Comparison of ENCODE assay signal across 21 cellular contexts in the genomic region with DNA sequence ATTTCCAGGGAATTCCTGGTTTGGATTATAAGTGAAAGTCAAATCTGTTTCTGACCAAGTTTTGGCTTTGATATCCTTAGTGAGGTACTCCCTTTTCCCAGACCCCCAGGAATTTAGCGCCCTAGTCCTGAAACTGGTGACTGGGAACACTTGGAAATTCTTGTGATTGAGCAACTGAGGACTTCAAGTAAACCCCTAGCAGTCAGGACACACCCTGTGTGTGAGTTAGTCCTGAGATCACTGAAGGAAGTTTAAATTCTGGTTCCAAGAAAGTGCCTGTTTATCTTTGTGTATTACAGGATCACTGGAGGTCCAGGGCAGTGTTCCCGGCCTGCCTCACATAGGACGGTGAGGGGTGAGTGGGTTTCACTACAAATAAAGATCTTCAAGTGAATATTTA.
A peak's percentile ranks its signal among the peaks of the same experiment; 100 is the strongest.
DNase-seq lines count a peak whose midpoint lies in the region; ATAC-seq, FAIRE-seq and TF ChIP-seq lines count a peak whose summit lies in the region.
"Had no signal": no experiment of that assay in that cellular context is flagged by ENCODE, and none has a peak within 500 bp of the region (broad histone marks: within the 10 kb centered on the region; RNA-seq: fewer than 3 reads in every experiment).

No MANE protein-coding gene starts in this region.

- DNase-seq in AG04450 (ENCODE audit: low read depth, low spot score): no peak
- DNase-seq in NCI-H226: peak; percentile 56
- DNase-seq in fibroblast of mammary gland (ENCODE audit: low read depth): peak; percentile 76
- no peak for DNase-seq in mesothelial cell of epicardium (ENCODE audit: low spot score in 2 of 2, unreplicated experiment in 2 of 2)
- no peak for DNase-seq in kidney
- no peak for DNase-seq in activated naive CD8-positive, alpha-beta T cell treated with anti-CD3 and anti-CD28 coated beads for 36 hours
- DNase-seq in activated CD4-positive, alpha-beta T cell treated with anti-CD3 and anti-CD28 coated beads for 48 hours: no peak
- DNase-seq: activated CD8-positive, alpha-beta T cell treated with anti-CD3 and anti-CD28 coated beads for 36 hours; adrenal gland; DMS79 treated with DMSO at 0.1 percent for 48 hours; heart left ventricle; islet precursor cell; midbrain; retina; SHP77 had no signal

- CTCF ChIA-PET in AG04450 (lab: Charles Lee): interaction anchor here (1.3 to 2.1 kb wide), 2 partner anchors 12 to 24 kb away, joined by 4 to 6 read pairs; no protein-coding TSS in a partner anchor

- H3K36me3 ChIP-seq in kidney (ENCODE audit: control insufficient read depth in 1 of 2, insufficient read depth in 2 of 2, low read length in 2 of 2): no peaks in the 10 kb centered on the region
- H3K36me3 ChIP-seq: adrenal gland, heart left ventricle, upper lobe of left lung had no signal

- H3K9me3 ChIP-seq in AG04450 (ENCODE audit: control insufficient read depth, insufficient read depth, low read length): no peaks in the 10 kb centered on the region; the same call in 1 of the 2 replicates
- H3K9me3 ChIP-seq in kidney (ENCODE audit: control insufficient read depth in 1 of 2, low read length in 2 of 2): no peaks in the 10 kb centered on the region
- H3K9me3 ChIP-seq: A549, adrenal gland, upper lobe of left lung had no signal

- FAIRE-seq in kidney (lab: Jason Lieb, UNC): no peak
- FAIRE-seq: A549, endometrium had no signal

- H3K27me3 Mint-ChIP-seq in mesothelial cell of epicardium (ENCODE audit: low read depth): no peaks in the 10 kb centered on the region
- peaks cover 4% of the 10 kb centered on the region for H3K27me3 Mint-ChIP-seq in activated naive CD8-positive, alpha-beta T cell treated with anti-CD3 and anti-CD28 coated beads for 36 hours

- H3K27me3 ChIP-seq in AG04450 (ENCODE audit: control insufficient read depth, insufficient read depth, low read length): no peaks in the 10 kb centered on the region
- H3K27me3 ChIP-seq: adrenal gland, heart left ventricle, upper lobe of left lung had no signal

- H3K27ac Mint-ChIP-seq in mesothelial cell of epicardium: peak overlapping the region; percentile 6
- no peak overlapping the region for H3K27ac Mint-ChIP-seq in activated naive CD8-positive, alpha-beta T cell treated with anti-CD3 and anti-CD28 coated beads for 36 hours
- H3K27ac Mint-ChIP-seq: activated CD8-positive, alpha-beta T cell treated with anti-CD3 and anti-CD28 coated beads for 36 hours; stimulated activated naive CD8-positive, alpha-beta T cell treated with anti-CD3 and anti-CD28 coated beads, Interleukin-15, Interleukin-2, amounts not matched to agents 100 ng/mL and 50 ng/mL, for 24 hours had no signal

- H3K4me1 Mint-ChIP-seq in mesothelial cell of epicardium: peaks cover 20% of the 10 kb centered on the region
- H3K4me1 Mint-ChIP-seq in activated naive CD8-positive, alpha-beta T cell treated with anti-CD3 and anti-CD28 coated beads for 36 hours: no peaks in the 10 kb centered on the region

- H3K36me3 Mint-ChIP-seq in mesothelial cell of epicardium: peaks cover 14% of the 10 kb centered on the region
- no peaks in the 10 kb centered on the region for H3K36me3 Mint-ChIP-seq in activated naive CD8-positive, alpha-beta T cell treated with anti-CD3 and anti-CD28 coated beads for 36 hours

- peak overlapping the region; percentile 71 for H3K27ac ChIP-seq in AG04450 (ENCODE audit: low read depth, low read length)
- H3K27ac ChIP-seq in kidney (ENCODE audit: low read depth in 2 of 2, low read length in 2 of 2): no peak overlapping the region
- H3K27ac ChIP-seq: A549, adrenal gland, heart left ventricle, VCaP had no signal

- H3K4me3 Mint-ChIP-seq in mesothelial cell of epicardium: no peak overlapping the region
- H3K4me3 Mint-ChIP-seq in activated naive CD8-positive, alpha-beta T cell treated with anti-CD3 and anti-CD28 coated beads for 36 hours: no peak overlapping the region
- H3K4me3 Mint-ChIP-seq: activated CD8-positive, alpha-beta T cell treated with anti-CD3 and anti-CD28 coated beads for 36 hours; stimulated activated naive CD8-positive, alpha-beta T cell treated with anti-CD3 and anti-CD28 coated beads, Interleukin-15, Interleukin-2, amounts not matched to agents 100 ng/mL and 50 ng/mL, for 24 hours had no signal

- intact Hi-C loops in kidney (cut with DNase I): no loop called here

- POLR2A ChIA-PET in AG04450 (lab: Yijun Ruan, JAX): no interaction called here

- peaks cover 24% of the 10 kb centered on the region for H3K9me3 Mint-ChIP-seq in mesothelial cell of epicardium
- no peaks in the 10 kb centered on the region for H3K9me3 Mint-ChIP-seq in activated naive CD8-positive, alpha-beta T cell treated with anti-CD3 and anti-CD28 coated beads for 36 hours
- H3K9me3 Mint-ChIP-seq: activated CD8-positive, alpha-beta T cell treated with anti-CD3 and anti-CD28 coated beads for 36 hours had no signal

- H3K9ac ChIP-seq in kidney (ENCODE audit: low read length in 2 of 2): no peak overlapping the region

- H3K4me1 ChIP-seq in kidney (ENCODE audit: control insufficient read depth in 1 of 2, insufficient read depth in 1 of 2, low read depth in 1 of 2, low read length in 2 of 2): no peaks in the 10 kb centered on the region
- H3K4me1 ChIP-seq: A549, adrenal gland, heart left ventricle had no signal

- TF ChIP-seq CTCF in AG04450 (IDR thresholded peaks at IDR 0.05; ENCODE audit: low read depth, low read length) (no peak), fibroblast of mammary gland (conservative IDR thresholded peaks at IDR 0.05; ENCODE audit: control insufficient read depth, insufficient read depth, low read depth, low read length) (no peak), mesothelial cell of epicardium (IDR thresholded peaks at IDR 0.05; ENCODE audit: unreplicated experiment) (no peak), kidney (IDR thresholded peaks at IDR 0.05; ENCODE audit: borderline replicate concordance, extremely low read depth, insufficient read depth) (no peak)

- no peak for ATAC-seq in GM21360 (IDR thresholded peaks at IDR 0.05; ENCODE audit: unreplicated experiment)
- ATAC-seq: A549; activated CD8-positive, alpha-beta T cell treated with anti-CD3 and anti-CD28 coated beads for 36 hours; heart left ventricle had no signal

- H3K4me3 ChIP-seq in AG04450 (ENCODE audit: low read depth, low read length) (no peak overlapping the region), fibroblast of mammary gland (ENCODE audit: control insufficient read depth, low read depth, low read length) (no peak overlapping the region), kidney (ENCODE audit: low read length in 2 of 2) (no peak overlapping the region)
- H3K4me3 ChIP-seq: A549, adrenal gland, heart left ventricle, upper lobe of left lung had no signal

Comparison
In these comparisons a context has a peak if more than half of its experiments do, and no peak if none do; other contexts are left out.
1. DNase-seq: peak in NCI-H226 (single experiment) and fibroblast of mammary gland (single experiment); none in AG04450 (single experiment), mesothelial cell of epicardium (0 of 2), kidney (single experiment), activated naive CD8-positive, alpha-beta T cell treated with anti-CD3 and anti-CD28 coated beads for 36 hours (single experiment) and activated CD4-positive, alpha-beta T cell treated with anti-CD3 and anti-CD28 coated beads for 48 hours (single experiment).